In the genomic region with DNA sequence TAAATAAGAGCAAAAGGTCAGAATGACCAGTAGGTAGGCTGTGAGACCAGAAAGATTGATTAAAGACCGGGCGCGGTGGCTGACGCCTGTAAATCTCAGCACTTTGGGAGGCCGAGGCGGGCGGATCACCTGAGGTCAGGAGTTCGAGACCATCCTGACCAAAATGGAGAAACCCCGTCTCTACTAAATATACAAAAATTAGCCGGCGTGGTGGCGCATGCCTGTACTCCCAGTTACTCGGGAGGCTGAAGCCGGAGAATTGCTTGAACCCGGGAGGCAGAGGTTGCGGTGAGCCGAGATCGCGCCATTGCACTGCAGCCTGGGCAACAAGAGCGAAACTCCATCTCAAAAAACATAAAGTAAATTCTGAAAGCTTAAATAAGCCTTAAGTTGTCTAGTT, we compare ENCODE assay signal across 12 cellular contexts. TPM values are rescaled to one million over a fixed set of nuclear protein-coding genes. Genes with fewer than 3 reads are reported as not detected.
A peak's percentile ranks its signal among the peaks of the same experiment; 100 is the strongest.
DNase-seq lines count a peak whose midpoint lies in the region; ATAC-seq and TF ChIP-seq lines count a peak whose summit lies in the region.
"Not testable (repeated sequence)": the region's sequence is repeated elsewhere in the genome, so short reads cannot be mapped to it uniquely, and the experiment has no call there.
"Had no signal": no experiment of that assay in that cellular context is flagged by ENCODE, and none has a peak within 500 bp of the region (broad histone marks: within the 10 kb centered on the region; RNA-seq: fewer than 3 reads in every experiment).

No MANE protein-coding gene starts in this region.

- peaks cover 44 to 67% (median 55%) of the 10 kb centered on the region in 4 donors for H3K4me1 Mint-ChIP-seq in CD4-positive, CD25-positive, alpha-beta regulatory T cell
- H3K4me1 Mint-ChIP-seq in activated CD4-positive, alpha-beta memory T cell treated with anti-CD3 and anti-CD28 coated beads for 36 hours (ENCODE audit: low read depth), result peaks cover 53% of the 10 kb centered on the region
- H3K4me1 Mint-ChIP-seq in activated naive CD8-positive, alpha-beta T cell (ENCODE audit: low read depth), result peaks cover 49% of the 10 kb centered on the region
- not testable (repeated sequence) for H3K4me1 Mint-ChIP-seq in glutamatergic neuron (ENCODE audit: low read depth, unreplicated experiment)
- peaks cover 47 to 49% of the 10 kb centered on the region in 2 donors for H3K4me1 Mint-ChIP-seq in natural killer cell
- peaks cover 32% of the 10 kb centered on the region for H3K4me1 Mint-ChIP-seq in stimulated activated effector memory CD8-positive, alpha-beta T cell treated with anti-CD3 and anti-CD28 coated beads, Interleukin-12 subunit alpha, Interleukin-12 subunit beta, amount 100 ng/mL, for 72 hours

- not testable (repeated sequence) for H3K27ac ChIP-seq in CD4-positive, CD25-positive, alpha-beta regulatory T cell (ENCODE audit: insufficient read depth, low read length, poor library complexity, severe bottlenecking); GM23248; PC-3 (ENCODE audit: low read length)

- H3K9me3 ChIP-seq in CD4-positive, CD25-positive, alpha-beta regulatory T cell (ENCODE audit: control insufficient read depth in 2 of 2, low read length in 2 of 2); GM23248 (ENCODE audit: low read depth); PC-3 (ENCODE audit: low read length): not testable (repeated sequence)

- 95 to 97% methylated on average over 20 of the region's 20 CpGs for WGBS in GM23248 (ENCODE audit: low coverage in 1 of 2, low lambda C conversion rate in 2 of 2, missing lambda C conversion rate in 2 of 2), 2 experiments

- intact Hi-C loops in PC-3 (cut with micrococcal nuclease), result not testable (repeated sequence)
- intact Hi-C loops in activated CD4-positive, alpha-beta memory T cell treated with anti-CD3 and anti-CD28 coated beads for 36 hours (cut with micrococcal nuclease), result loop anchor here (5.0 kb wide), 1 partner anchor 221 kb away; no protein-coding TSS in a partner anchor
- intact Hi-C loops in natural killer cell (cut with micrococcal nuclease), result loop anchor here (5.0 kb wide), 1 partner anchor 221 kb away; no protein-coding TSS in a partner anchor

- in situ Hi-C loops in GM23248 (cut with MboI), result not testable (repeated sequence)

- H3K4me1 ChIP-seq in CD4-positive, CD25-positive, alpha-beta regulatory T cell (ENCODE audit: control insufficient read depth, insufficient read depth, low read length, poor library complexity, severe bottlenecking), result peaks cover 32% of the 10 kb centered on the region
- H3K4me1 ChIP-seq in GM23248 (ENCODE audit: insufficient read depth), result peaks cover 28% of the 10 kb centered on the region
- H3K4me1 ChIP-seq in PC-3 (ENCODE audit: insufficient read depth, low read length), result 0 out of 2 replicates have a peak, but pooled peaks cover 13% of the 10 kb centered on the region

- H3F3A ChIP-seq in GM23248 (ENCODE audit: insufficient read depth); PC-3 (ENCODE audit: low read length, unreplicated experiment): not testable (repeated sequence)

- H3K79me2 ChIP-seq in GM23248 (ENCODE audit: insufficient read depth) (peaks cover 67% of the 10 kb centered on the region), PC-3 (ENCODE audit: low read length) (peaks cover 53% of the 10 kb centered on the region)

- ATAC-seq in CD4-positive, CD25-positive, alpha-beta regulatory T cell (ENCODE audit: low read depth in 2 of 2); PC-3; natural killer cell; stimulated activated effector memory CD8-positive, alpha-beta T cell treated with anti-CD3 and anti-CD28 coated beads, Interleukin-12 subunit alpha, Interleukin-12 subunit beta, amount 100 ng/mL, for 72 hours: not testable (repeated sequence)

- H3K4me2 ChIP-seq in GM23248 (ENCODE audit: unreplicated experiment) (peak overlapping the region; percentile 95), PC-3 (ENCODE audit: low read length) (peak overlapping the region; percentile 90)

- POLR2A ChIA-PET in PC-3 (lab: Charles Lee; ENCODE audit: unreplicated experiment), result interaction anchor here (0.7 kb wide), 1 partner anchor 330 kb away, joined by 3 read pairs; no protein-coding TSS in a partner anchor
- POLR2A ChIA-PET in activated CD4-positive, alpha-beta memory T cell treated with anti-CD3 and anti-CD28 coated beads for 36 hours (lab: Charles Lee), result interaction anchor here (0.9 to 3.0 kb wide), 2 partner anchors 39 to 86 kb away, joined by 3 to 28 read pairs; a partner anchor contains a TSS

- H3K9ac ChIP-seq in GM23248; PC-3 (ENCODE audit: low read length): not testable (repeated sequence)

- H4K20me1 ChIP-seq in GM23248 (ENCODE audit: insufficient read depth); PC-3 (ENCODE audit: low read length): not testable (repeated sequence)

- peak overlapping the region; percentile 51 to 97 (median 94) for H3K4me3 Mint-ChIP-seq in CD4-positive, CD25-positive, alpha-beta regulatory T cell
- peak overlapping the region; percentile 98 for H3K4me3 Mint-ChIP-seq in activated CD4-positive, alpha-beta memory T cell treated with anti-CD3 and anti-CD28 coated beads for 36 hours
- peak overlapping the region; percentile 91 for H3K4me3 Mint-ChIP-seq in activated naive CD8-positive, alpha-beta T cell
- H3K4me3 Mint-ChIP-seq in glutamatergic neuron (ENCODE audit: unreplicated experiment), result peak overlapping the region; percentile 98
- not testable (repeated sequence) for H3K4me3 Mint-ChIP-seq in natural killer cell
- peak overlapping the region; percentile 93 for H3K4me3 Mint-ChIP-seq in stimulated activated effector memory CD8-positive, alpha-beta T cell treated with anti-CD3 and anti-CD28 coated beads, Interleukin-12 subunit alpha, Interleukin-12 subunit beta, amount 100 ng/mL, for 72 hours

- H3K36me3 Mint-ChIP-seq in CD4-positive, CD25-positive, alpha-beta regulatory T cell, result peaks cover 19% of the 10 kb centered on the region
- H3K36me3 Mint-ChIP-seq in activated CD4-positive, alpha-beta memory T cell treated with anti-CD3 and anti-CD28 coated beads for 36 hours; glutamatergic neuron (ENCODE audit: unreplicated experiment); natural killer cell: not testable (repeated sequence)
- H3K36me3 Mint-ChIP-seq in activated naive CD8-positive, alpha-beta T cell, result peaks cover 17% of the 10 kb centered on the region
- peaks cover 27% of the 10 kb centered on the region for H3K36me3 Mint-ChIP-seq in stimulated activated effector memory CD8-positive, alpha-beta T cell treated with anti-CD3 and anti-CD28 coated beads, Interleukin-12 subunit alpha, Interleukin-12 subunit beta, amount 100 ng/mL, for 72 hours

- not testable (repeated sequence) for H3K27me3 ChIP-seq in CD4-positive, CD25-positive, alpha-beta regulatory T cell (ENCODE audit: control insufficient read depth, insufficient read depth, low read length); GM23248 (replicated peaks; ENCODE audit: insufficient read depth); PC-3 (ENCODE audit: low read length)

- H3K9me3 Mint-ChIP-seq in CD4-positive, CD25-positive, alpha-beta regulatory T cell; activated CD4-positive, alpha-beta memory T cell treated with anti-CD3 and anti-CD28 coated beads for 36 hours; activated naive CD8-positive, alpha-beta T cell (ENCODE audit: low read depth); glutamatergic neuron (ENCODE audit: unreplicated experiment); natural killer cell; stimulated activated effector memory CD8-positive, alpha-beta T cell treated with anti-CD3 and anti-CD28 coated beads, Interleukin-12 subunit alpha, Interleukin-12 subunit beta, amount 100 ng/mL, for 72 hours: not testable (repeated sequence)

- peak overlapping the region in 2 of 3 donors; percentile 78 to 97 for H3K27ac Mint-ChIP-seq in CD4-positive, CD25-positive, alpha-beta regulatory T cell
- not testable (repeated sequence) for H3K27ac Mint-ChIP-seq in activated CD4-positive, alpha-beta memory T cell treated with anti-CD3 and anti-CD28 coated beads for 36 hours; activated naive CD8-positive, alpha-beta T cell; glutamatergic neuron (ENCODE audit: unreplicated experiment); stimulated activated effector memory CD8-positive, alpha-beta T cell treated with anti-CD3 and anti-CD28 coated beads, Interleukin-12 subunit alpha, Interleukin-12 subunit beta, amount 100 ng/mL, for 72 hours
- peak overlapping the region; percentile 93 to 99 for H3K27ac Mint-ChIP-seq in natural killer cell

- H3K27me3 Mint-ChIP-seq in CD4-positive, CD25-positive, alpha-beta regulatory T cell; activated CD4-positive, alpha-beta memory T cell treated with anti-CD3 and anti-CD28 coated beads for 36 hours; activated naive CD8-positive, alpha-beta T cell; natural killer cell (ENCODE audit: low read depth in 2 of 2): not testable (repeated sequence)
- peaks cover 10% of the 10 kb centered on the region for H3K27me3 Mint-ChIP-seq in glutamatergic neuron (ENCODE audit: unreplicated experiment)

- H3K4me3 ChIP-seq in CD4-positive, CD25-positive, alpha-beta regulatory T cell (ENCODE audit: low read depth, low read length), result peak overlapping the region; percentile 92
- H3K4me3 ChIP-seq in GM23248 (peak overlapping the region; percentile 88), PC-3 (ENCODE audit: low read length) (peak overlapping the region; percentile 99; the same call in 1 of the 2 replicates)

- H3K36me3 ChIP-seq in CD4-positive, CD25-positive, alpha-beta regulatory T cell (ENCODE audit: control insufficient read depth, insufficient read depth, low read length); GM23248 (ENCODE audit: low read depth); PC-3 (ENCODE audit: low read depth, low read length): not testable (repeated sequence)

- not testable (repeated sequence) for BruUV-seq in PC-3 (replicated peaks; lab: Mats Ljungman, UMichigan)

- H3K9me2 ChIP-seq in GM23248 (ENCODE audit: insufficient read depth); PC-3 (replicated peaks; ENCODE audit: low read length): not testable (repeated sequence)

- H2AFZ ChIP-seq in GM23248; PC-3 (ENCODE audit: low read length): not testable (repeated sequence)

- DNase-seq in CD4-positive, CD25-positive, alpha-beta regulatory T cell; GM23248; PC-3; activated CD4-positive, alpha-beta memory T cell treated with anti-CD3 and anti-CD28 coated beads for 36 hours; glutamatergic neuron; natural killer cell; stimulated activated effector memory CD8-positive, alpha-beta T cell treated with anti-CD3 and anti-CD28 coated beads, Interleukin-12 subunit alpha, Interleukin-12 subunit beta, amount 100 ng/mL, for 72 hours (ENCODE audit: low spot score in 2 of 2): not testable (repeated sequence)

- CTCF ChIA-PET in PC-3 (lab: Charles Lee), result not testable (repeated sequence)
- CTCF ChIA-PET in activated CD4-positive, alpha-beta memory T cell treated with anti-CD3 and anti-CD28 coated beads for 36 hours (lab: Charles Lee), result interaction anchor here (0.6 kb wide), 1 partner anchor 78 kb away, joined by 3 read pairs; no protein-coding TSS in a partner anchor

- not testable (repeated sequence) for TF ChIP-seq CTCF in PC-3 (conservative IDR thresholded peaks at IDR 0.05; ENCODE audit: low read depth, low read length); glutamatergic neuron (IDR thresholded peaks at IDR 0.05; ENCODE audit: partially characterized antibody, unreplicated experiment); natural killer cell (IDR thresholded peaks at IDR 0.05)

RNA-seq across cellular contexts. Expression of a gene that starts 38.9 kb away (rescaled TPM):
- 43.6 TPM for total RNA-seq in CD4-positive, CD25-positive, alpha-beta regulatory T cell
- 10 to 100 TPM; 32.3 to 38.6 (median 34.0) TPM for polyA plus RNA-seq in CD4-positive, CD25-positive, alpha-beta regulatory T cell
- total RNA-seq in GM23248 (2014; rRNA removed; shearing (Covaris generic)), result 15.3 and 16.3 TPM in 2 replicates
- polyA plus RNA-seq in GM23248 (2016; fragmentation: Nextera tagmentation; extraction: Ambion mirVana), result 18.9 and 19.4 TPM in 2 replicates
- 6.5 and 9.1 TPM in 2 replicates for total RNA-seq in PC-3 (2014; rRNA removed)
- total RNA-seq in activated CD4-positive, alpha-beta memory T cell treated with anti-CD3 and anti-CD28 coated beads for 36 hours, result 10 to 100 TPM; 26.8 to 28.1 TPM
- 31.1 TPM for total RNA-seq in glutamatergic neuron (ENCODE audit: unreplicated experiment)
- total RNA-seq in natural killer cell, result 10 to 100 TPM; 42.4 to 43.2 (median 42.8) TPM

RNA-seq across cellular contexts. Expression of a gene that starts 47.4 kb away (rescaled TPM):
- total RNA-seq in CD4-positive, CD25-positive, alpha-beta regulatory T cell, result 0.94 TPM
- under 1 TPM in 2 of 4 donors, not detected in 2; 0.02 to 0.15 TPM for polyA plus RNA-seq in CD4-positive, CD25-positive, alpha-beta regulatory T cell
- not detected in 2 replicates for total RNA-seq in GM23248 (2014; rRNA removed; shearing (Covaris generic))
- 0.09 TPM in 1 of 2 replicates, not detected in the other for polyA plus RNA-seq in GM23248 (2016; fragmentation: Nextera tagmentation; extraction: Ambion mirVana)
- 0.52 TPM in 1 of 2 replicates, not detected in the other for total RNA-seq in PC-3 (2014; rRNA removed)
- under 1 TPM; 0.12 to 0.15 TPM for total RNA-seq in activated CD4-positive, alpha-beta memory T cell treated with anti-CD3 and anti-CD28 coated beads for 36 hours
- total RNA-seq in glutamatergic neuron (ENCODE audit: unreplicated experiment), result 24.3 TPM
- 1 to 10 TPM; 1.3 to 2.1 (median 2.0) TPM for total RNA-seq in natural killer cell
- total RNA-seq: ascending aorta, dermis blood vessel endothelial cell, G401 had no signal
- polyA plus RNA-seq: AG04450 had no signal
